29 cellular contexts compared by ENCODE assay signal in genomic region chr1:217968085-217968484, GRCh38.
A peak's percentile ranks its signal among the peaks of the same experiment; 100 is the strongest.
DNase-seq lines count a peak whose midpoint lies in the region; ATAC-seq, FAIRE-seq and TF ChIP-seq lines count a peak whose summit lies in the region.
"Had no signal": no experiment of that assay in that cellular context is flagged by ENCODE, and none has a peak within 500 bp of the region (broad histone marks: within the 10 kb centered on the region; RNA-seq: fewer than 3 reads in every experiment).

No MANE protein-coding gene starts in this region.

- no peak overlapping the region for H2AFZ ChIP-seq in neuronal stem cell (ENCODE audit: low read length)

- H3K27me3 ChIP-seq in lower lobe of right lung (ENCODE audit: low read depth) (no peaks in the 10 kb centered on the region), neuronal stem cell (ENCODE audit: control insufficient read depth in 3 of 3, insufficient read depth in 3 of 3, low read depth in 1 of 3, low read length in 3 of 3) (peaks cover 0 to 3% (median 0%) of the 10 kb centered on the region in 3 experiments), aorta (ENCODE audit: control insufficient read depth in 1 of 2, insufficient read depth in 2 of 2, low read length in 1 of 2) (no peaks in the 10 kb centered on the region)
- H3K27me3 ChIP-seq: BE2C, BLaER1 had no signal

- H3K4ac ChIP-seq in neuronal stem cell (ENCODE audit: low read length): no peak overlapping the region

- intact Hi-C loops in kidney (cut with DNase I) (no loop called here), lower lobe of right lung (cut with DNase I) (no loop called here), aorta (cut with DNase I) (no loop called here)

- no peaks in the 10 kb centered on the region for H3K79me1 ChIP-seq in neuronal stem cell (ENCODE audit: low read depth, low read length)

- H3K4me1 Mint-ChIP-seq in naive thymus-derived CD8-positive, alpha-beta T cell: no peaks in the 10 kb centered on the region
- no peaks in the 10 kb centered on the region for H3K4me1 Mint-ChIP-seq in nephron progenitor cell
- H3K4me1 Mint-ChIP-seq: CD14-positive monocyte; CD4-positive, alpha-beta memory T cell; CD4-positive, CD25-positive, alpha-beta regulatory T cell; CD8-positive, alpha-beta memory T cell had no signal

- peaks cover 0 to 16% (median 3%) of the 10 kb centered on the region in 9 donors for H3K9me3 Mint-ChIP-seq in naive thymus-derived CD8-positive, alpha-beta T cell
- peaks cover 12% of the 10 kb centered on the region for H3K9me3 Mint-ChIP-seq in nephron progenitor cell

- no peak for FAIRE-seq in kidney (lab: Jason Lieb, UNC)
- FAIRE-seq: A204.1, GM12878, GM12892, GM18507, GM19239 had no signal

- H3K36me3 Mint-ChIP-seq in naive thymus-derived CD8-positive, alpha-beta T cell: no peaks in the 10 kb centered on the region
- no peaks in the 10 kb centered on the region for H3K36me3 Mint-ChIP-seq in nephron progenitor cell (ENCODE audit: low read depth)
- H3K36me3 Mint-ChIP-seq: CD14-positive monocyte; CD4-positive, alpha-beta memory T cell; CD4-positive, CD25-positive, alpha-beta regulatory T cell; CD8-positive, alpha-beta memory T cell had no signal

- H3K23ac ChIP-seq in neuronal stem cell (ENCODE audit: low read depth, low read length, poor library complexity): peak overlapping the region; percentile 73

- no peak overlapping the region for H2BK12ac ChIP-seq in neuronal stem cell (ENCODE audit: low read length)

- no peak overlapping the region for H3K27ac Mint-ChIP-seq in naive thymus-derived CD8-positive, alpha-beta T cell
- no peak overlapping the region for H3K27ac Mint-ChIP-seq in nephron progenitor cell
- H3K27ac Mint-ChIP-seq: CD14-positive monocyte; CD4-positive, alpha-beta memory T cell; CD4-positive, CD25-positive, alpha-beta regulatory T cell; CD8-positive, alpha-beta memory T cell had no signal

- no peaks in the 10 kb centered on the region for H3K4me1 ChIP-seq in kidney (ENCODE audit: control insufficient read depth in 1 of 2, insufficient read depth in 1 of 2, low read depth in 1 of 2, low read length in 2 of 2)
- no peaks in the 10 kb centered on the region for H3K4me1 ChIP-seq in lower lobe of right lung
- H3K4me1 ChIP-seq in neuronal stem cell (ENCODE audit: control insufficient read depth in 2 of 2, insufficient read depth in 1 of 2, low read depth in 1 of 2, low read length in 2 of 2): no peaks in the 10 kb centered on the region
- no peaks in the 10 kb centered on the region for H3K4me1 ChIP-seq in aorta (ENCODE audit: control insufficient read depth in 1 of 2, insufficient read depth in 2 of 2, low read length in 2 of 2)
- H3K4me1 ChIP-seq: BE2C, BLaER1 had no signal

- no peaks in the 10 kb centered on the region for H3K36me3 ChIP-seq in kidney (ENCODE audit: control insufficient read depth in 1 of 2, insufficient read depth in 2 of 2, low read length in 2 of 2)
- H3K36me3 ChIP-seq in lower lobe of right lung: no peaks in the 10 kb centered on the region
- H3K36me3 ChIP-seq in neuronal stem cell (replicated peaks in 1 of 2; ENCODE audit: control insufficient read depth in 2 of 2, insufficient read depth in 2 of 2, low read length in 2 of 2): no peaks in the 10 kb centered on the region
- H3K36me3 ChIP-seq in aorta (ENCODE audit: control insufficient read depth in 1 of 2, insufficient read depth in 2 of 2, low read length in 1 of 2): no peaks in the 10 kb centered on the region
- H3K36me3 ChIP-seq: BE2C, BLaER1 had no signal

- no peak overlapping the region for H3K4me2 ChIP-seq in neuronal stem cell (ENCODE audit: insufficient read depth, low read length, poor library complexity, severe bottlenecking)
- H3K4me2 ChIP-seq: BLaER1 had no signal

- no peak overlapping the region for H2BK120ac ChIP-seq in neuronal stem cell (ENCODE audit: low read depth, low read length)

- H4K8ac ChIP-seq in neuronal stem cell (ENCODE audit: low read depth, low read length): no peak overlapping the region

- no peak overlapping the region for H2BK15ac ChIP-seq in neuronal stem cell (ENCODE audit: low read length)

- H4K91ac ChIP-seq in neuronal stem cell (ENCODE audit: low read depth, low read length, poor library complexity): no peak overlapping the region

- H3K14ac ChIP-seq in neuronal stem cell (ENCODE audit: low read length): peak overlapping the region; percentile 21

- H3K18ac ChIP-seq in neuronal stem cell (ENCODE audit: low read length): peak overlapping the region; percentile 64

- H3K9me3 ChIP-seq in kidney (ENCODE audit: control insufficient read depth in 1 of 2, low read length in 2 of 2) (no peaks in the 10 kb centered on the region), lower lobe of right lung (no peaks in the 10 kb centered on the region), neuronal stem cell (replicated peaks in 1 of 2; ENCODE audit: control insufficient read depth in 2 of 2, insufficient read depth in 1 of 2, low read depth in 1 of 2, low read length in 2 of 2) (peaks cover 0 to 3% of the 10 kb centered on the region in 2 donors), aorta (ENCODE audit: control insufficient read depth, low read length) (peaks cover 5% of the 10 kb centered on the region)
- H3K9me3 ChIP-seq: BE2C had no signal

- H3K4me3 Mint-ChIP-seq in naive thymus-derived CD8-positive, alpha-beta T cell: no peak overlapping the region
- H3K4me3 Mint-ChIP-seq in nephron progenitor cell: no peak overlapping the region
- H3K4me3 Mint-ChIP-seq: CD14-positive monocyte; CD4-positive, alpha-beta memory T cell; CD4-positive, CD25-positive, alpha-beta regulatory T cell; CD8-positive, alpha-beta memory T cell had no signal

- no CpG with 5 or more reads among the region's 7 CpGs for WGBS in neuronal stem cell (ENCODE audit: extremely low coverage in 2 of 2, insufficient read length in 2 of 2, insufficient replicate concordance in 1 of 2), 2 donors
- WGBS in aorta, 2 donors: 75 to 91% methylated on average over 7 of the region's 7 CpGs

- H3K9ac ChIP-seq in kidney (ENCODE audit: low read length in 2 of 2) (no peak overlapping the region), neuronal stem cell (ENCODE audit: low read depth, low read length, poor library complexity) (no peak overlapping the region)
- H3K9ac ChIP-seq: BLaER1 had no signal

- POLR2A ChIA-PET in naive thymus-derived CD8-positive, alpha-beta T cell (lab: Charles Lee): no interaction called here

- DNase-seq in kidney: peak; percentile 61
- DNase-seq in lower lobe of right lung: no peak
- DNase-seq in neuronal stem cell (ENCODE audit: low spot score): no peak
- no peak for DNase-seq in aorta
- no peak for DNase-seq in naive thymus-derived CD8-positive, alpha-beta T cell
- no peak for DNase-seq in nephron progenitor cell
- DNase-seq: 8988T; ACHN; BE2C; C1 segment of cervical spinal cord; CD4-positive, CD25-positive, alpha-beta regulatory T cell; CD8-positive, alpha-beta memory T cell; COR-L47; DMS 273 treated with DMSO at 0.1 percent for 48 hours; DMS153; DMS53; DMS79; DND-41; EL; GDM1 had no signal

- H3K27me3 Mint-ChIP-seq in naive thymus-derived CD8-positive, alpha-beta T cell: no peaks in the 10 kb centered on the region
- H3K27me3 Mint-ChIP-seq in nephron progenitor cell (ENCODE audit: low read depth, poor library complexity): peaks cover 11% of the 10 kb centered on the region
- H3K27me3 Mint-ChIP-seq: CD4-positive, alpha-beta memory T cell; CD8-positive, alpha-beta memory T cell had no signal

- peak overlapping the region; percentile 63 for H2AK5ac ChIP-seq in neuronal stem cell (ENCODE audit: low read depth, low read length)

- H3K27ac ChIP-seq in kidney (ENCODE audit: low read depth in 2 of 2, low read length in 2 of 2) (no peak overlapping the region), lower lobe of right lung (no peak overlapping the region), neuronal stem cell (replicated peaks; ENCODE audit: low read length) (no peak overlapping the region), aorta (ENCODE audit: low read depth in 1 of 2, low read length in 2 of 2) (no peak overlapping the region)
- H3K27ac ChIP-seq: BLaER1 had no signal

- TF ChIP-seq CTCF in kidney (IDR thresholded peaks at IDR 0.05; ENCODE audit: borderline replicate concordance, extremely low read depth, insufficient read depth) (no peak), lower lobe of right lung (IDR thresholded peaks at IDR 0.05) (no peak), nephron progenitor cell (IDR thresholded peaks at IDR 0.05) (no peak)

- peak; percentile 17 to 21 for ATAC-seq in lower lobe of right lung
- ATAC-seq in aorta (ENCODE audit: low FRiP score): peak; percentile 28
- ATAC-seq in GM18519 (IDR thresholded peaks at IDR 0.05; ENCODE audit: low FRiP score, unreplicated experiment): no peak
- ATAC-seq in naive thymus-derived CD8-positive, alpha-beta T cell: no peak
- ATAC-seq: GM12878 had no signal

- H2BK5ac ChIP-seq in neuronal stem cell (ENCODE audit: low read length): no peak overlapping the region

- H3K4me3 ChIP-seq in kidney (ENCODE audit: low read length in 2 of 2) (no peak overlapping the region), lower lobe of right lung (no peak overlapping the region), neuronal stem cell (ENCODE audit: low read length in 2 of 2) (no peak overlapping the region), aorta (ENCODE audit: low read length in 2 of 2) (no peak overlapping the region)
- H3K4me3 ChIP-seq: BLaER1, GM12878 had no signal

Comparison
In these comparisons a context has a peak if more than half of its experiments do, and no peak if none do; other contexts are left out.
1. ATAC-seq: peak in lower lobe of right lung (2 of 2) and aorta (single experiment); none in GM18519 (single experiment) and naive thymus-derived CD8-positive, alpha-beta T cell (0 of 2).